In the genomic region with DNA sequence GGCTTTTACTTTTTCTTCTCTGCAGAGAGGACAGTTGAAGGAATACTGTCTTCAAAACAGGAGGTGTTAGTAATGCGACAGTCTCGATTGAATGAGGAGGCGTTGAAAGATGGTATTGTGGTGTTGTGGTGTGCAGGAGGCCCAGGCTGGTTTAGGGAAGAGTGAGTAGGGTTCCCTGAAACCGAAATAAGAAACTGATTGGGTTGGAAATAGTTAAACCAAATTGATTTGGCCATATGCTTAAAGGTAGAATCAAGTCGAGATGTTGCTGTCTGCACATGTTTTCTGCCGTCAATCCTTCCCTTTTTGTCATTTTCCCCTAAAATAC, we compare ENCODE assay signal across 8 cellular contexts. TPM values are rescaled to one million over a fixed set of nuclear protein-coding genes. Genes with fewer than 3 reads are reported as not detected.
DNase-seq lines count a peak whose midpoint lies in the region; ATAC-seq and TF ChIP-seq lines count a peak whose summit lies in the region.

No MANE protein-coding gene starts in this region.

- intact Hi-C loops in activated CD4-positive, alpha-beta T cell treated with anti-CD3 and anti-CD28 coated beads, Interleukin-2, amount 10 ng/mL, durations not matched to agents 24 days and 14 days (cut with micrococcal nuclease), result loop anchor here (1.0 to 10.0 kb wide), 10 partner anchors 35 to 1185 kb away; a partner anchor contains a TSS
- intact Hi-C loops in gastrocnemius medialis (cut with DNase I; ENCODE audit: low total_unique reads), result loop anchor here (1.0 to 5.0 kb wide), 7 partner anchors 87 to 1400 kb away; a partner anchor contains a TSS

- H3K9me3 ChIP-seq in CD4-positive, CD25-positive, alpha-beta regulatory T cell (ENCODE audit: control insufficient read depth in 2 of 2, low read length in 2 of 2), result no peaks in the 10 kb centered on the region
- H3K9me3 ChIP-seq in HEK293 (ENCODE audit: control insufficient read depth, insufficient read depth, low read depth, low read length) (no peaks in the 10 kb centered on the region), gastrocnemius medialis (no peaks in the 10 kb centered on the region)

- TF ChIP-seq POLR2A in gastrocnemius medialis (IDR thresholded peaks at IDR 0.05), result no peak

- TF ChIP-seq CTCF in HEK293 (tag by site-specific recombination; IDR thresholded peaks at IDR 0.05) (no peak), gastrocnemius medialis (IDR thresholded peaks at IDR 0.05 in 4 of 5, conservative IDR thresholded peaks at IDR 0.05 in 1 of 5) (no peak)

- no peak for ATAC-seq in CD4-positive, CD25-positive, alpha-beta regulatory T cell (ENCODE audit: low read depth in 2 of 2)
- ATAC-seq in gastrocnemius medialis (no peak), HG03196 (IDR thresholded peaks at IDR 0.05; ENCODE audit: unreplicated experiment) (no peak), HG02678 (IDR thresholded peaks at IDR 0.05; ENCODE audit: unreplicated experiment) (no peak)

- no peak for DNase-seq in CD4-positive, CD25-positive, alpha-beta regulatory T cell
- DNase-seq in activated CD4-positive, alpha-beta T cell treated with anti-CD3 and anti-CD28 coated beads, Interleukin-2, amount 10 ng/mL, durations not matched to agents 24 days and 14 days, result no peak
- DNase-seq in fibroblast of peridontal ligament (ENCODE audit: extremely low read depth) (peak; percentile 26), gastrocnemius medialis (no peak), T-helper 9 cell (no peak)

- H3K9me3 Mint-ChIP-seq in CD4-positive, CD25-positive, alpha-beta regulatory T cell, result no peaks in the 10 kb centered on the region
- H3K9me3 Mint-ChIP-seq in activated CD4-positive, alpha-beta T cell treated with anti-CD3 and anti-CD28 coated beads, Interleukin-2, amount 10 ng/mL, durations not matched to agents 24 days and 14 days, result no peaks in the 10 kb centered on the region

- H3K4me1 ChIP-seq in CD4-positive, CD25-positive, alpha-beta regulatory T cell (ENCODE audit: control insufficient read depth, insufficient read depth, low read length, poor library complexity, severe bottlenecking), result peaks cover 46% of the 10 kb centered on the region
- H3K4me1 ChIP-seq in HEK293 (ENCODE audit: control insufficient read depth, insufficient read depth, low read length) (no peaks in the 10 kb centered on the region), gastrocnemius medialis (peaks cover 41 to 51% of the 10 kb centered on the region in 2 donors)

- H3K4me3 ChIP-seq in CD4-positive, CD25-positive, alpha-beta regulatory T cell (ENCODE audit: low read depth, low read length), result peak overlapping the region; percentile 89
- peak overlapping the region; percentile 86 for H3K4me3 ChIP-seq in HEK293 (ENCODE audit: low read depth, low read length)
- H3K4me3 ChIP-seq in gastrocnemius medialis, result peak overlapping the region; percentile 87 to 97 (median 92)

- H3K36me3 ChIP-seq in CD4-positive, CD25-positive, alpha-beta regulatory T cell (ENCODE audit: control insufficient read depth, insufficient read depth, low read length), result no peaks in the 10 kb centered on the region
- no peaks in the 10 kb centered on the region for H3K36me3 ChIP-seq in HEK293 (ENCODE audit: control insufficient read depth in 2 of 2, insufficient read depth in 1 of 2, low read length in 2 of 2)
- H3K36me3 ChIP-seq in gastrocnemius medialis, result no peaks in the 10 kb centered on the region

- no peaks in the 10 kb centered on the region for H3K36me3 Mint-ChIP-seq in CD4-positive, CD25-positive, alpha-beta regulatory T cell
- H3K36me3 Mint-ChIP-seq in activated CD4-positive, alpha-beta T cell treated with anti-CD3 and anti-CD28 coated beads, Interleukin-2, amount 10 ng/mL, durations not matched to agents 24 days and 14 days (ENCODE audit: low read depth), result peaks cover 17% of the 10 kb centered on the region

- peaks cover 21 to 51% (median 36%) of the 10 kb centered on the region in 4 donors for H3K4me1 Mint-ChIP-seq in CD4-positive, CD25-positive, alpha-beta regulatory T cell
- H3K4me1 Mint-ChIP-seq in activated CD4-positive, alpha-beta T cell treated with anti-CD3 and anti-CD28 coated beads, Interleukin-2, amount 10 ng/mL, durations not matched to agents 24 days and 14 days, result peaks cover 50% of the 10 kb centered on the region

- POLR2A ChIA-PET in HEK293 (lab: Yijun Ruan, JAX), result no interaction called here

- CTCF ChIA-PET in HEK293 (lab: Yijun Ruan, JAX), result interaction anchor here (0.8 kb wide), 1 partner anchor 89 kb away, joined by 3 read pairs; no protein-coding TSS in a partner anchor

- in situ Hi-C loops in gastrocnemius medialis (cut with MboI; ENCODE audit: low sequenced_read_pairs in 4 of 4), result loop anchor here (5.0 to 25.0 kb wide), 5 partner anchors 50 to 315 kb away; a partner anchor contains a TSS

- peak overlapping the region; percentile 100 for H3K27ac ChIP-seq in CD4-positive, CD25-positive, alpha-beta regulatory T cell (ENCODE audit: insufficient read depth, low read length, poor library complexity, severe bottlenecking)
- no peak overlapping the region for H3K27ac ChIP-seq in HEK293 (ENCODE audit: extremely low read depth, low read depth, low read length)
- H3K27ac ChIP-seq in gastrocnemius medialis, result peak overlapping the region; percentile 97 to 100 (median 98)

- no peaks in the 10 kb centered on the region for H3K27me3 ChIP-seq in CD4-positive, CD25-positive, alpha-beta regulatory T cell (ENCODE audit: control insufficient read depth, insufficient read depth, low read length)
- no peaks in the 10 kb centered on the region for H3K27me3 ChIP-seq in gastrocnemius medialis

- peak overlapping the region; percentile 32 to 100 (median 100) for H3K27ac Mint-ChIP-seq in CD4-positive, CD25-positive, alpha-beta regulatory T cell
- H3K27ac Mint-ChIP-seq in activated CD4-positive, alpha-beta T cell treated with anti-CD3 and anti-CD28 coated beads, Interleukin-2, amount 10 ng/mL, durations not matched to agents 24 days and 14 days, result peak overlapping the region; percentile 99

- H3K4me3 Mint-ChIP-seq in CD4-positive, CD25-positive, alpha-beta regulatory T cell, result peak overlapping the region; percentile 95 to 100 (median 98)
- H3K4me3 Mint-ChIP-seq in activated CD4-positive, alpha-beta T cell treated with anti-CD3 and anti-CD28 coated beads, Interleukin-2, amount 10 ng/mL, durations not matched to agents 24 days and 14 days, result peak overlapping the region; percentile 89

- H3K27me3 Mint-ChIP-seq in CD4-positive, CD25-positive, alpha-beta regulatory T cell, result peaks cover 10% of the 10 kb centered on the region
- no peaks in the 10 kb centered on the region for H3K27me3 Mint-ChIP-seq in activated CD4-positive, alpha-beta T cell treated with anti-CD3 and anti-CD28 coated beads, Interleukin-2, amount 10 ng/mL, durations not matched to agents 24 days and 14 days

TF ChIP-seq in HEK293, 187 proteins besides CTCF, POLR2A, EP300 and RAD21 (continues in another document):
- TF ChIP-seq, protein P1, sequence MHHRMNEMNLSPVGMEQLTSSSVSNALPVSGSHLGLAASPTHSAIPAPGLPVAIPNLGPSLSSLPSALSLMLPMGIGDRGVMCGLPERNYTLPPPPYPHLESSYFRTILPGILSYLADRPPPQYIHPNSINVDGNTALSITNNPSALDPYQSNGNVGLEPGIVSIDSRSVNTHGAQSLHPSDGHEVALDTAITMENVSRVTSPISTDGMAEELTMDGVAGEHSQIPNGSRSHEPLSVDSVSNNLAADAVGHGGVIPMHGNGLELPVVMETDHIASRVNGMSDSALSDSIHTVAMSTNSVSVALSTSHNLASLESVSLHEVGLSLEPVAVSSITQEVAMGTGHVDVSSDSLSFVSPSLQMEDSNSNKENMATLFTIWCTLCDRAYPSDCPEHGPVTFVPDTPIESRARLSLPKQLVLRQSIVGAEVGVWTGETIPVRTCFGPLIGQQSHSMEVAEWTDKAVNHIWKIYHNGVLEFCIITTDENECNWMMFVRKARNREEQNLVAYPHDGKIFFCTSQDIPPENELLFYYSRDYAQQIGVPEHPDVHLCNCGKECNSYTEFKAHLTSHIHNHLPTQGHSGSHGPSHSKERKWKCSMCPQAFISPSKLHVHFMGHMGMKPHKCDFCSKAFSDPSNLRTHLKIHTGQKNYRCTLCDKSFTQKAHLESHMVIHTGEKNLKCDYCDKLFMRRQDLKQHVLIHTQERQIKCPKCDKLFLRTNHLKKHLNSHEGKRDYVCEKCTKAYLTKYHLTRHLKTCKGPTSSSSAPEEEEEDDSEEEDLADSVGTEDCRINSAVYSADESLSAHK (tag by site-specific recombination; IDR thresholded peaks at IDR 0.05), result peak; percentile 61

RNA-seq across cellular contexts. Expression of a gene that starts 0.8 kb away (rescaled TPM):
- 19.3 TPM for total RNA-seq in CD4-positive, CD25-positive, alpha-beta regulatory T cell
- polyA plus RNA-seq in CD4-positive, CD25-positive, alpha-beta regulatory T cell, result 10 to 100 TPM; 30.2 to 50.6 (median 45.2) TPM
- 38.1 and 38.5 TPM in 2 replicates for total RNA-seq in activated CD4-positive, alpha-beta T cell treated with anti-CD3 and anti-CD28 coated beads, Interleukin-2, amount 10 ng/mL, durations not matched to agents 24 days and 14 days
- 10 to 100 TPM; 11.3 to 21.3 (median 15.0) TPM for total RNA-seq in gastrocnemius medialis

RNA-seq across cellular contexts. Expression of a gene that starts 1.6 kb away (rescaled TPM):
- total RNA-seq in CD4-positive, CD25-positive, alpha-beta regulatory T cell, result 70.2 TPM
- 10 to 100 TPM; 72.5 to 85.0 (median 81.6) TPM for polyA plus RNA-seq in CD4-positive, CD25-positive, alpha-beta regulatory T cell
- total RNA-seq in activated CD4-positive, alpha-beta T cell treated with anti-CD3 and anti-CD28 coated beads, Interleukin-2, amount 10 ng/mL, durations not matched to agents 24 days and 14 days, result 152 and 153 TPM in 2 replicates
- 100 to 1,000 TPM; 248 to 440 (median 331) TPM for total RNA-seq in gastrocnemius medialis

RNA-seq across cellular contexts. Expression of a gene that starts 51.2 kb away (rescaled TPM):
- total RNA-seq in CD4-positive, CD25-positive, alpha-beta regulatory T cell, result 32.8 TPM
- 1 to 10 TPM; 3.1 to 4.3 (median 3.4) TPM for polyA plus RNA-seq in CD4-positive, CD25-positive, alpha-beta regulatory T cell
- 12.9 and 14.2 TPM in 2 replicates for total RNA-seq in activated CD4-positive, alpha-beta T cell treated with anti-CD3 and anti-CD28 coated beads, Interleukin-2, amount 10 ng/mL, durations not matched to agents 24 days and 14 days
- total RNA-seq in gastrocnemius medialis, result 10 to 100 TPM; 35.7 to 49.6 (median 40.1) TPM
